25 cellular contexts compared by ENCODE assay signal in genomic region chr20:22074635-22075034, GRCh38.
DNase-seq lines count a peak whose midpoint lies in the region; ATAC-seq, FAIRE-seq and TF ChIP-seq lines count a peak whose summit lies in the region.
"Had no signal": no experiment of that assay in that cellular context is flagged by ENCODE, and none has a peak within 500 bp of the region (broad histone marks: within the 10 kb centered on the region; RNA-seq: fewer than 3 reads in every experiment).

No MANE protein-coding gene starts in this region.

- H3K36me3 ChIP-seq in HepG2 (replicated peaks in 1 of 2; ENCODE audit: control insufficient read depth in 1 of 2, insufficient read depth in 2 of 2, low read length in 2 of 2) (no peaks in the 10 kb centered on the region), right lobe of liver (no peaks in the 10 kb centered on the region), K562 (ENCODE audit: control insufficient read depth, insufficient read depth, low read length) (no peaks in the 10 kb centered on the region)
- H3K36me3 ChIP-seq: BE2C, BLaER1 had no signal

- no peak for FAIRE-seq in HepG2 (lab: Jason Lieb, UNC)
- FAIRE-seq in K562 (lab: Jason Lieb, UNC) = no peak
- FAIRE-seq: GM12878, GM12892, GM18507 had no signal

- TF ChIP-seq CTCF in HepG2 (CRISPR knock-in tag; IDR thresholded peaks at IDR 0.05) (no peak), right lobe of liver (IDR thresholded peaks at IDR 0.05) (no peak), K562 (IDR thresholded peaks at IDR 0.05 in 2 of 3, conservative IDR thresholded peaks at IDR 0.05 in 1 of 3; ENCODE audit: insufficient read depth in 2 of 3, low read depth in 1 of 3, low read length in 3 of 3) (no peak)

- no peaks in the 10 kb centered on the region for H3K36me3 Mint-ChIP-seq in T-helper 17 cell (ENCODE audit: low read depth)
- H3K36me3 Mint-ChIP-seq: CD14-positive monocyte; CD4-positive, alpha-beta memory T cell; CD4-positive, CD25-positive, alpha-beta regulatory T cell; CD8-positive, alpha-beta memory T cell had no signal

- H3K27me3 ChIP-seq in HepG2 (ENCODE audit: control insufficient read depth in 1 of 2, insufficient read depth in 2 of 2, low read length in 2 of 2) (no peaks in the 10 kb centered on the region), right lobe of liver (no peaks in the 10 kb centered on the region), K562 (ENCODE audit: control insufficient read depth in 2 of 2, insufficient read depth in 2 of 2, low read length in 2 of 2) (no peaks in the 10 kb centered on the region)
- H3K27me3 ChIP-seq: BE2C, BLaER1 had no signal

- H3K9ac ChIP-seq in HepG2 (ENCODE audit: insufficient read depth, low read depth, low read length) (no peak overlapping the region), K562 (ENCODE audit: insufficient read depth in 1 of 2, low read depth in 2 of 2, low read length in 2 of 2) (no peak overlapping the region)
- H3K9ac ChIP-seq: BLaER1 had no signal

- no peak for DNase-seq in HepG2 (ENCODE audit: low spot score)
- DNase-seq in right lobe of liver = no peak
- no peak for DNase-seq in K562 (ENCODE audit: extremely low read depth in 1 of 4, low spot score in 3 of 4)
- DNase-seq in OCI-M2 (lab: John Stamatoyannopoulos, UW; ENCODE audit: unreplicated experiment) = no peak
- no peak for DNase-seq in T-helper 17 cell
- DNase-seq: ACHN; BE2C; C1 segment of cervical spinal cord; CD4-positive, alpha-beta memory T cell; CD4-positive, CD25-positive, alpha-beta regulatory T cell; CD8-positive, alpha-beta memory T cell; COR-L47; DMS 273 treated with DMSO at 0.1 percent for 48 hours; DMS153; DMS53; DMS79; DND-41; EL; GDM1 had no signal

- no peak for TF ChIP-seq RAD21 in HepG2 (CRISPR knock-in tag; IDR thresholded peaks at IDR 0.05)
- TF ChIP-seq RAD21 in K562 (CRISPR knock-in tag; conservative IDR thresholded peaks at IDR 0.05 in 1 of 2, IDR thresholded peaks at IDR 0.05 in 1 of 2) = no peak

- no peaks in the 10 kb centered on the region for H3K4me1 ChIP-seq in HepG2 (ENCODE audit: insufficient read depth, low read length)
- H3K4me1 ChIP-seq in right lobe of liver = no peaks in the 10 kb centered on the region
- no peaks in the 10 kb centered on the region for H3K4me1 ChIP-seq in K562 (replicated peaks in 1 of 2; ENCODE audit: control insufficient read depth in 2 of 2, insufficient read depth in 2 of 2, low read length in 2 of 2)
- H3K4me1 ChIP-seq: BE2C, BLaER1 had no signal

- H3K79me2 ChIP-seq in HepG2 (ENCODE audit: insufficient read depth, low read length) (no peaks in the 10 kb centered on the region), K562 (ENCODE audit: control insufficient read depth, insufficient read depth, low read length) (no peaks in the 10 kb centered on the region)

- ATAC-seq in HepG2 = no peak
- ATAC-seq in right lobe of liver = no peak
- ATAC-seq in K562 = no peak
- ATAC-seq in T-helper 17 cell = no peak
- ATAC-seq: GM12878 had no signal

- in situ Hi-C loops in HepG2 (cut with HindIII; ENCODE audit: extremely low pct_ligation_motif_present, low pct_unique_long_range_greater_than_20kb) = no loop called here
- in situ Hi-C loops in K562 (cut with MboI) = no loop called here

- POLR2A ChIA-PET in HepG2 (lab: Yijun Ruan, JAX) = no interaction called here
- POLR2A ChIA-PET in K562 (lab: Yijun Ruan, JAX) = no interaction called here

- H3K4me3 ChIP-seq in HepG2 (replicated peaks in 1 of 3; ENCODE audit: insufficient read depth in 1 of 3, low read depth in 2 of 3, low read length in 3 of 3) (no peak overlapping the region), right lobe of liver (no peak overlapping the region), K562 (no peak overlapping the region)
- H3K4me3 ChIP-seq: BLaER1, GM12878 had no signal

- WGBS in HepG2 (ENCODE audit: low lambda C conversion rate) = 5% methylated on average over 1 of the region's 1 CpG
- WGBS in right lobe of liver (ENCODE audit: insufficient coverage, low coverage, low lambda C conversion rate, missing lambda C conversion rate) = 63% methylated on average over 1 of the region's 1 CpG
- 9% methylated on average over 1 of the region's 1 CpG for WGBS in K562 (ENCODE audit: insufficient coverage, low coverage, missing lambda C conversion rate)

- no peak overlapping the region for H3K27ac Mint-ChIP-seq in T-helper 17 cell
- H3K27ac Mint-ChIP-seq: CD14-positive monocyte; CD4-positive, alpha-beta memory T cell; CD4-positive, CD25-positive, alpha-beta regulatory T cell; CD8-positive, alpha-beta memory T cell had no signal

- no TSS peak for BruUV-seq in HepG2 (replicated peaks; lab: Mats Ljungman, UMichigan)
- BruUV-seq in K562 (replicated peaks; lab: Mats Ljungman, UMichigan) = no TSS peak

- H3K27ac ChIP-seq in HepG2 (ENCODE audit: extremely low read length, insufficient read depth, low read length) (no peak overlapping the region), right lobe of liver (no peak overlapping the region), K562 (ENCODE audit: extremely low read depth, low read depth, low read length) (no peak overlapping the region)
- H3K27ac ChIP-seq: 22Rv1, BLaER1 had no signal

- intact Hi-C loops in HepG2 (cut with micrococcal nuclease; ENCODE audit: unreplicated experiment) (no loop called here), right lobe of liver (cut with DNase I) (no loop called here), K562 (cut with micrococcal nuclease) (no loop called here)

- H3K4me3 Mint-ChIP-seq in T-helper 17 cell = no peak overlapping the region
- H3K4me3 Mint-ChIP-seq: CD14-positive monocyte; CD4-positive, alpha-beta memory T cell; CD4-positive, CD25-positive, alpha-beta regulatory T cell; CD8-positive, alpha-beta memory T cell had no signal

- H3K4me2 ChIP-seq in HepG2 (ENCODE audit: low read depth, low read length) (no peak overlapping the region), K562 (ENCODE audit: insufficient read depth, low read length) (no peak overlapping the region)
- H3K4me2 ChIP-seq: BLaER1 had no signal

- no peaks in the 10 kb centered on the region for H3K9me3 ChIP-seq in HepG2 (ENCODE audit: low read length)
- no peaks in the 10 kb centered on the region for H3K9me3 ChIP-seq in right lobe of liver
- H3K9me3 ChIP-seq in K562 (replicated peaks; ENCODE audit: control insufficient read depth, insufficient read depth, low read depth, low read length) = no peaks in the 10 kb centered on the region
- no peaks in the 10 kb centered on the region for H3K9me3 ChIP-seq in T-helper 17 cell (ENCODE audit: control insufficient read depth, low read length, poor library complexity, severe bottlenecking)
- H3K9me3 ChIP-seq: BE2C, BLaER1 had no signal

- TF ChIP-seq EP300 in HepG2 (IDR thresholded peaks at IDR 0.05; ENCODE audit: low read depth in 2 of 2, low read length in 2 of 2) (no peak), HepG2 (CRISPR knock-in tag; IDR thresholded peaks at IDR 0.05; ENCODE audit: borderline replicate concordance) (no peak), K562 (IDR thresholded peaks at IDR 0.05; ENCODE audit: low read length) (no peak)

- H3K4me1 Mint-ChIP-seq in T-helper 17 cell = no peaks in the 10 kb centered on the region
- H3K4me1 Mint-ChIP-seq: CD14-positive monocyte; CD4-positive, alpha-beta memory T cell; CD4-positive, CD25-positive, alpha-beta regulatory T cell; CD8-positive, alpha-beta memory T cell had no signal

- no peaks in the 10 kb centered on the region for H3K27me3 Mint-ChIP-seq in T-helper 17 cell
- H3K27me3 Mint-ChIP-seq: CD4-positive, alpha-beta memory T cell; CD4-positive, CD25-positive, alpha-beta regulatory T cell; CD8-positive, alpha-beta memory T cell had no signal

- no peak for TF ChIP-seq POLR2A in HepG2 (IDR thresholded peaks at IDR 0.05; ENCODE audit: insufficient read depth in 1 of 2, low read depth in 2 of 2, low read length in 2 of 2)
- no peak for TF ChIP-seq POLR2A in right lobe of liver (IDR thresholded peaks at IDR 0.05)
- TF ChIP-seq POLR2A in K562 (conservative IDR thresholded peaks at IDR 0.05) = no peak

- H2AFZ ChIP-seq in HepG2 (ENCODE audit: low read length) (no peak overlapping the region), K562 (ENCODE audit: low read depth, low read length) (no peak overlapping the region)

- CTCF ChIA-PET in HepG2 (lab: Yijun Ruan, JAX; ENCODE audit: low intra/inter-chr PET ratio, low total read pairs) = no interaction called here
- CTCF ChIA-PET in K562 (lab: Yijun Ruan, JAX; ENCODE audit: low intra/inter-chr PET ratio) = no interaction called here

- H4K20me1 ChIP-seq in HepG2 (ENCODE audit: insufficient read depth, low read length) (no peaks in the 10 kb centered on the region), K562 (replicated peaks; ENCODE audit: control insufficient read depth, insufficient read depth, low read length) (no peaks in the 10 kb centered on the region)
- H4K20me1 ChIP-seq: BLaER1 had no signal

- no peaks in the 10 kb centered on the region for H3K9me1 ChIP-seq in K562 (ENCODE audit: control insufficient read depth, insufficient read depth, low read length)

TF ChIP-seq in HepG2, 621 proteins besides CTCF, POLR2A, EP300 and RAD21 (continues in another document):
- TF ChIP-seq MAFK (conservative IDR thresholded peaks at IDR 0.05 in 1 of 2, IDR thresholded peaks at IDR 0.05 in 1 of 2; ENCODE audit: low read length in 2 of 2) (peak; percentile 96 to 99), NR0B2 (CRISPR knock-in tag; IDR thresholded peaks at IDR 0.05) (no peak), HES4 (CRISPR knock-in tag; IDR thresholded peaks at IDR 0.05; ENCODE audit: borderline replicate concordance) (no peak), ZNF12 (CRISPR knock-in tag; IDR thresholded peaks at IDR 0.05) (peak; percentile 82), MAFF (IDR thresholded peaks at IDR 0.05; ENCODE audit: low read depth, low read length) (peak; percentile 97), SUZ12 (IDR thresholded peaks at IDR 0.05; ENCODE audit: low read depth, low read length) (no peak)

TF ChIP-seq in K562, 482 proteins besides CTCF, POLR2A, EP300 and RAD21:
- TF ChIP-seq MAFG (tag; conservative IDR thresholded peaks at IDR 0.05) = peak; percentile 56; the same call in 1 of the 2 replicates
- TF ChIP-seq MAFK (IDR thresholded peaks at IDR 0.05; ENCODE audit: low read length) = peak; percentile 61; the same call in 1 of the 2 replicates
- no peak for TF ChIP-seq DLX4 (CRISPR knock-in tag; IDR thresholded peaks at IDR 0.05)
- no peak for TF ChIP-seq HMG20B (CRISPR knock-in tag; IDR thresholded peaks at IDR 0.05)
- TF ChIP-seq ZNF316 (IDR thresholded peaks at IDR 0.05) = peak; percentile 73
- 0 out of 2 replicates have a peak, but pooled peaks have one; percentile 19 for TF ChIP-seq C11orf30 (IDR thresholded peaks at IDR 0.05; ENCODE audit: low read depth)
- TF ChIP-seq MAFF (IDR thresholded peaks at IDR 0.05; ENCODE audit: low read length) = peak; percentile 61; the same call in 1 of the 2 replicates
TF ChIP-seq in K562: peak in this region for 5.

Comparison
In these comparisons a context has a peak if more than half of its experiments do, and no peak if none do; other contexts are left out.
1. Of the 241 proteins assayed by ChIP-seq in both HepG2 and K562: peak only in HepG2: ZNF12; only in K562: MAFG; in both: MAFF and MAFK; in neither: 237.